Comparison of ENCODE assay signal across 8 cellular contexts in the genomic region with DNA sequence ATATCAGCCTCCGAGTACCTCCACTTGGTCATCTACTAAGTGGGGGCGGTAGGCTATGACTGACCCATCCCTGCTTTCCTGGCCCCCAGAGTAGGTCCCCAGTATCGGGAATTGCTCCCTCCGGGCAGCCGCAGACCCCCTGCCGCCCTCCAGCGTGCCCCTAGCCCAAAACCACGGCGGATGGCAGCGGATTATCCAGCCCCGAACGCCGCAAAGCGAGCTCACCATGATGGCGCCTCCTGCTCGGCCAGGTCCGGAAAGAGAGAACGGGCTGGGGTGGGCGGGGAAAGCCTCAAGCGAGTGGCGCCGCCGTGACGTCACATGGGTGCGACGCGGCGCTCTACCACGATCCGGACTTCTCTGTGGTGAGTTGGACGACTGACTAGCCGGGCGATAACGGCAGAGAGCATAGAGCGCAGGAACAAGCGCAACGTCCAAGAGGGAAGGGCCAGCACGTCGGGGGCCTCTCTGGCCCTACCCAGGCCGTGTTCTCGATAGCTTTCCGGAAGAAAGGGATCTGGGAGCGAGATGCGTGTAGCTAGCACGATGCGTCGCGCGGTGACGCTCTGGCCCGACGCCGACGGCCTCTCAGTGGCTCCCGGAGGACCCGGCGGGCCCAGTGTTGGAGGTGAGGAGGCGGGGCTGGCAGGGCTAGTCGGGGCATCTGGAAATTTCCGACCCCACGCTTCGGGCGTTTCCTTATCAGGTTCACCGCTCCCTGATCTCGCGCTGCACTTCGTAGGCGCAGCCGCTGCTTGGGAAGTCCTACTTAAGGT. TPM values are rescaled to one million over a fixed set of nuclear protein-coding genes. Genes with fewer than 3 reads are reported as not detected.
DNase-seq lines count a peak whose midpoint lies in the region; ATAC-seq and TF ChIP-seq lines count a peak whose summit lies in the region.

A gene (minus strand): TSS at position 263 of the 776 bp plus-strand sequence. CDS start 35 bp downstream, at position 228.
A gene with protein sequence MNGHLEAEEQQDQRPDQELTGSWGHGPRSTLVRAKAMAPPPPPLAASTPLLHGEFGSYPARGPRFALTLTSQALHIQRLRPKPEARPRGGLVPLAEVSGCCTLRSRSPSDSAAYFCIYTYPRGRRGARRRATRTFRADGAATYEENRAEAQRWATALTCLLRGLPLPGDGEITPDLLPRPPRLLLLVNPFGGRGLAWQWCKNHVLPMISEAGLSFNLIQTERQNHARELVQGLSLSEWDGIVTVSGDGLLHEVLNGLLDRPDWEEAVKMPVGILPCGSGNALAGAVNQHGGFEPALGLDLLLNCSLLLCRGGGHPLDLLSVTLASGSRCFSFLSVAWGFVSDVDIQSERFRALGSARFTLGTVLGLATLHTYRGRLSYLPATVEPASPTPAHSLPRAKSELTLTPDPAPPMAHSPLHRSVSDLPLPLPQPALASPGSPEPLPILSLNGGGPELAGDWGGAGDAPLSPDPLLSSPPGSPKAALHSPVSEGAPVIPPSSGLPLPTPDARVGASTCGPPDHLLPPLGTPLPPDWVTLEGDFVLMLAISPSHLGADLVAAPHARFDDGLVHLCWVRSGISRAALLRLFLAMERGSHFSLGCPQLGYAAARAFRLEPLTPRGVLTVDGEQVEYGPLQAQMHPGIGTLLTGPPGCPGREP (plus strand): TSS at position 591 of the 776 bp plus-strand sequence. CDS start 1,009 bp downstream, outside the sequence.

- ATAC-seq in RWPE2 (ENCODE audit: low read depth) (peak; percentile 74), natural killer cell (peak; percentile 79 to 94 (median 83))

- H3K4me1 Mint-ChIP-seq in activated T-helper 2 cell treated with anti-CD3 and anti-CD28 coated beads, Interferon-gamma antibody, Interleukin-2, Interleukin-4, amounts not matched to agents 10 μg/mL and 5 μg/mL and 100 μg/mL, durations not matched to agents 14 hours and 24 hours and 36 hours (ENCODE audit: low read depth): peaks cover 34% of the 10 kb centered on the region
- peaks cover 46 to 50% of the 10 kb centered on the region in 2 donors for H3K4me1 Mint-ChIP-seq in natural killer cell

- peak within 1 kb of the TSS; percentile 95 for H3K4me3 Mint-ChIP-seq in activated T-helper 2 cell treated with anti-CD3 and anti-CD28 coated beads, Interferon-gamma antibody, Interleukin-2, Interleukin-4, amounts not matched to agents 10 μg/mL and 5 μg/mL and 100 μg/mL, durations not matched to agents 14 hours and 24 hours and 36 hours (ENCODE audit: low read depth)
- H3K4me3 Mint-ChIP-seq in natural killer cell: peak within 1 kb of the TSS; percentile 96

- no peaks in the 10 kb centered on the region for H3K27me3 Mint-ChIP-seq in activated T-helper 2 cell treated with anti-CD3 and anti-CD28 coated beads, Interferon-gamma antibody, Interleukin-2, Interleukin-4, amounts not matched to agents 10 μg/mL and 5 μg/mL and 100 μg/mL, durations not matched to agents 14 hours and 24 hours and 36 hours (ENCODE audit: low read depth)
- no peaks in the 10 kb centered on the region for H3K27me3 Mint-ChIP-seq in natural killer cell (ENCODE audit: low read depth in 2 of 2)

- H3K27me3 ChIP-seq in RWPE2 (ENCODE audit: insufficient read depth, poor library complexity, severe bottlenecking): no peaks in the 10 kb centered on the region

- H3K9me3 ChIP-seq in RWPE2 (ENCODE audit: severe bottlenecking): no peaks in the 10 kb centered on the region

- DNase-seq in EH (ENCODE audit: low read depth): peak; percentile 100
- DNase-seq in H4 (ENCODE audit: low spot score): peak; percentile 100
- DNase-seq in LoVo (ENCODE audit: low spot score): peak; percentile 99
- DNase-seq in RWPE2 (ENCODE audit: low spot score): peak; percentile 97
- peak; percentile 95 for DNase-seq in activated T-helper 2 cell treated with anti-CD3 and anti-CD28 coated beads, Interferon-gamma antibody, Interleukin-2, Interleukin-4, amounts not matched to agents 10 μg/mL and 5 μg/mL and 100 μg/mL, durations not matched to agents 14 hours and 24 hours and 36 hours (ENCODE audit: low spot score)
- peak; percentile 100 for DNase-seq in fibroblast of mammary gland (ENCODE audit: low read depth)
- peak; percentile 94 for DNase-seq in natural killer cell
- DNase-seq in stimulated activated naive CD4-positive, alpha-beta T cell treated with Interleukin-2 at 50 U/mL for 16 hours (lab: John Stamatoyannopoulos, UW): peak; percentile 99

- H3K36me3 Mint-ChIP-seq in activated T-helper 2 cell treated with anti-CD3 and anti-CD28 coated beads, Interferon-gamma antibody, Interleukin-2, Interleukin-4, amounts not matched to agents 10 μg/mL and 5 μg/mL and 100 μg/mL, durations not matched to agents 14 hours and 24 hours and 36 hours (ENCODE audit: low read depth): peaks cover 64% of the 10 kb centered on the region
- H3K36me3 Mint-ChIP-seq in natural killer cell: no peaks in the 10 kb centered on the region

- H3K36me3 ChIP-seq in RWPE2 (ENCODE audit: low read depth): peaks cover 40% of the 10 kb centered on the region

- H3K27ac Mint-ChIP-seq in activated T-helper 2 cell treated with anti-CD3 and anti-CD28 coated beads, Interferon-gamma antibody, Interleukin-2, Interleukin-4, amounts not matched to agents 10 μg/mL and 5 μg/mL and 100 μg/mL, durations not matched to agents 14 hours and 24 hours and 36 hours: peak within 1 kb of the TSS; percentile 99
- peak within 1 kb of the TSS; percentile 97 to 99 for H3K27ac Mint-ChIP-seq in natural killer cell

- H3K4me1 ChIP-seq in RWPE2 (ENCODE audit: insufficient read depth, poor library complexity, severe bottlenecking): peaks cover 33% of the 10 kb centered on the region

- intact Hi-C loops in activated T-helper 2 cell treated with anti-CD3 and anti-CD28 coated beads, Interferon-gamma antibody, Interleukin-2, Interleukin-4, amounts not matched to agents 10 μg/mL and 5 μg/mL and 100 μg/mL, durations not matched to agents 14 hours and 24 hours and 36 hours (cut with micrococcal nuclease): loop anchor here (1.0 kb wide), 1 partner anchor 18 kb away; a partner anchor contains a TSS
- intact Hi-C loops in natural killer cell (cut with micrococcal nuclease): loop anchor here (2.0 kb wide), 1 partner anchor 18 kb away; a partner anchor contains a TSS

- H3K4me3 ChIP-seq in RWPE2 (ENCODE audit: severe bottlenecking) (peak within 1 kb of the TSS; percentile 77), fibroblast of mammary gland (ENCODE audit: control insufficient read depth, low read depth, low read length) (peak within 1 kb of the TSS; percentile 100)

- TF ChIP-seq CTCF in RWPE2 (IDR thresholded peaks at IDR 0.05; ENCODE audit: poor library complexity, severe bottlenecking) (peak; percentile 7), fibroblast of mammary gland (conservative IDR thresholded peaks at IDR 0.05; ENCODE audit: control insufficient read depth, insufficient read depth, low read depth, low read length) (no peak), natural killer cell (IDR thresholded peaks at IDR 0.05) (no peak)

- peak within 1 kb of the TSS; percentile 78 for H3K27ac ChIP-seq in RWPE2 (ENCODE audit: poor library complexity, severe bottlenecking)

- H3K9me3 Mint-ChIP-seq in activated T-helper 2 cell treated with anti-CD3 and anti-CD28 coated beads, Interferon-gamma antibody, Interleukin-2, Interleukin-4, amounts not matched to agents 10 μg/mL and 5 μg/mL and 100 μg/mL, durations not matched to agents 14 hours and 24 hours and 36 hours: no peaks in the 10 kb centered on the region
- no peaks in the 10 kb centered on the region for H3K9me3 Mint-ChIP-seq in natural killer cell

RNA-seq across cellular contexts. Expression of the first gene that starts in this region (rescaled TPM):
- total RNA-seq in H4 (2014; rRNA removed; shearing (Covaris generic)): 1,978 and 2,048 TPM in 2 replicates
- 1,853 and 1,861 TPM in 2 replicates for total RNA-seq in activated T-helper 2 cell treated with anti-CD3 and anti-CD28 coated beads, Interferon-gamma antibody, Interleukin-2, Interleukin-4, amounts not matched to agents 10 μg/mL and 5 μg/mL and 100 μg/mL, durations not matched to agents 14 hours and 24 hours and 36 hours
- total RNA-seq in natural killer cell: 1,000 to 10,000 TPM in 2 of 3 donors, 100 to 1,000 TPM in 1; 900 to 1,086 (median 1,066) TPM

RNA-seq across cellular contexts. Expression of the second gene that starts in this region (rescaled TPM):
- total RNA-seq in H4 (2014; rRNA removed; shearing (Covaris generic)): 6.5 and 9.0 TPM in 2 replicates
- 34.3 and 35.0 TPM in 2 replicates for total RNA-seq in activated T-helper 2 cell treated with anti-CD3 and anti-CD28 coated beads, Interferon-gamma antibody, Interleukin-2, Interleukin-4, amounts not matched to agents 10 μg/mL and 5 μg/mL and 100 μg/mL, durations not matched to agents 14 hours and 24 hours and 36 hours
- 10 to 100 TPM; 18.6 to 28.3 (median 23.2) TPM for total RNA-seq in natural killer cell

Comparison
In these comparisons a context has a peak if more than half of its experiments do, and no peak if none do; other contexts are left out.
1. Peak in every context shown above with its lines: DNase-seq, ATAC-seq, H3K4me3 ChIP-seq and H3K27ac ChIP-seq.